Comparison of ENCODE assay signal across 7 cellular contexts in genomic region chr15:32610719-32611118, GRCh38. TPM values are rescaled to one million over a fixed set of nuclear protein-coding genes. Genes with fewer than 3 reads are reported as not detected.
DNase-seq lines count a peak whose midpoint lies in the region; ATAC-seq, FAIRE-seq and TF ChIP-seq lines count a peak whose summit lies in the region.
"Not testable (repeated sequence)": the region's sequence is repeated elsewhere in the genome, so short reads cannot be mapped to it uniquely, and the experiment has no call there.

No MANE protein-coding gene starts in this region.

- FAIRE-seq in RCC 7860 (lab: Jason Lieb, UNC): peak; percentile 66
- FAIRE-seq in astrocyte (lab: Jason Lieb, UNC): peak; percentile 82

- ATAC-seq in CD8-positive, alpha-beta T cell: not testable (repeated sequence)

- not testable (repeated sequence) for H2AFZ ChIP-seq in astrocyte (ENCODE audit: low read depth, low read length)

- H3K27ac ChIP-seq in CD8-positive, alpha-beta T cell (ENCODE audit: low read depth, low read length); astrocyte (ENCODE audit: low read depth, low read length): not testable (repeated sequence)

- not testable (repeated sequence) for H3K27me3 Mint-ChIP-seq in CD8-positive, alpha-beta T cell (ENCODE audit: low read depth); astrocyte (ENCODE audit: low read depth, unreplicated experiment); immature natural killer cell (ENCODE audit: low read depth in 3 of 3); nephron progenitor cell (ENCODE audit: low read depth, poor library complexity)

- TF ChIP-seq CTCF in CD8-positive, alpha-beta T cell (IDR thresholded peaks at IDR 0.05): peak; percentile 33
- not testable (repeated sequence) for TF ChIP-seq CTCF in astrocyte (IDR thresholded peaks at IDR 0.05; ENCODE audit: insufficient read depth, low read depth, low read length)
- TF ChIP-seq CTCF in epithelial cell of proximal tubule (conservative IDR thresholded peaks at IDR 0.05; ENCODE audit: low read depth, low read length): peak; percentile 37
- peak; percentile 34 for TF ChIP-seq CTCF in nephron progenitor cell (IDR thresholded peaks at IDR 0.05)

- H3K27ac Mint-ChIP-seq in CD8-positive, alpha-beta T cell; astrocyte (ENCODE audit: unreplicated experiment); immature natural killer cell; nephron progenitor cell: not testable (repeated sequence)

- not testable (repeated sequence) for H3K79me2 ChIP-seq in astrocyte (ENCODE audit: insufficient read depth, low read length)

- H3K9me3 ChIP-seq in CD8-positive, alpha-beta T cell (ENCODE audit: low read length); astrocyte (ENCODE audit: insufficient read depth, low read depth, low read length): not testable (repeated sequence)

- not testable (repeated sequence) for H3K9ac ChIP-seq in astrocyte (ENCODE audit: low read length)

- H3K4me2 ChIP-seq in astrocyte (ENCODE audit: low read length): not testable (repeated sequence)

- H3K9me3 Mint-ChIP-seq in CD8-positive, alpha-beta T cell; astrocyte (ENCODE audit: unreplicated experiment); immature natural killer cell; nephron progenitor cell: not testable (repeated sequence)

- not testable (repeated sequence) for H3K36me3 ChIP-seq in CD8-positive, alpha-beta T cell (ENCODE audit: insufficient read depth, low read length); astrocyte (ENCODE audit: insufficient read depth, low read length)

- POLR2A ChIA-PET in CD8-positive, alpha-beta T cell (lab: Charles Lee): not testable (repeated sequence)

- not testable (repeated sequence) for H3K4me3 Mint-ChIP-seq in CD8-positive, alpha-beta T cell; astrocyte (ENCODE audit: unreplicated experiment); immature natural killer cell; nephron progenitor cell

- not testable (repeated sequence) for H3K4me1 ChIP-seq in CD8-positive, alpha-beta T cell (ENCODE audit: insufficient read depth, low read length); astrocyte (ENCODE audit: insufficient read depth, low read length)

- H3K36me3 Mint-ChIP-seq in CD8-positive, alpha-beta T cell; astrocyte (ENCODE audit: low read depth, unreplicated experiment); immature natural killer cell; nephron progenitor cell (ENCODE audit: low read depth): not testable (repeated sequence)

- DNase-seq in CD8-positive, alpha-beta T cell; RCC 7860 (ENCODE audit: low spot score); nephron progenitor cell: not testable (repeated sequence)
- DNase-seq in HCEC 1CT: peak; percentile 36
- DNase-seq in astrocyte (ENCODE audit: low read depth): peak; percentile 31
- peak; percentile 27 for DNase-seq in epithelial cell of proximal tubule (ENCODE audit: low read depth)
- peak in 2 of 3 donors; percentile 31 to 38 for DNase-seq in immature natural killer cell

- CTCF ChIA-PET in CD8-positive, alpha-beta T cell (lab: Charles Lee): not testable (repeated sequence)

- not testable (repeated sequence) for H4K20me1 ChIP-seq in astrocyte (ENCODE audit: insufficient read depth, low read length)

- intact Hi-C loops in CD8-positive, alpha-beta T cell (cut with DNase I, micrococcal nuclease): not testable (repeated sequence)

- H3K27me3 ChIP-seq in CD8-positive, alpha-beta T cell (ENCODE audit: insufficient read depth, low read length); astrocyte (ENCODE audit: insufficient read depth, low read length): not testable (repeated sequence)

- not testable (repeated sequence) for H3K4me3 ChIP-seq in CD8-positive, alpha-beta T cell (ENCODE audit: low read depth, low read length); astrocyte (ENCODE audit: insufficient read depth, low read depth, low read length); epithelial cell of proximal tubule (ENCODE audit: low read depth, low read length)

- not testable (repeated sequence) for H3K4me1 Mint-ChIP-seq in CD8-positive, alpha-beta T cell (ENCODE audit: low read depth); astrocyte (ENCODE audit: low read depth, unreplicated experiment); nephron progenitor cell
- H3K4me1 Mint-ChIP-seq in immature natural killer cell: peaks cover 11 to 21% of the 10 kb centered on the region in 2 donors

RNA-seq across cellular contexts. Expression of gene ARHGAP11A, which starts 4.6 kb away (rescaled TPM):
- total RNA-seq in CD8-positive, alpha-beta T cell: 1 to 10 TPM; 3.7 to 5.0 TPM
- total RNA-seq in astrocyte (9.3 and 15.5 TPM in 2 replicates), epithelial cell of proximal tubule (35.5 and 42.4 TPM in 2 replicates)
- polyA plus RNA-seq in immature natural killer cell: 1 to 10 TPM in 2 of 3 donors, under 1 TPM in 1; 0.58 to 5.1 (median 1.7) TPM

RNA-seq across cellular contexts. Expression of gene GOLGA8N, which starts 17.5 kb away (rescaled TPM):
- 1 to 10 TPM; 4.0 to 6.5 TPM for total RNA-seq in CD8-positive, alpha-beta T cell
- 3.0 and 5.0 TPM in 2 replicates for total RNA-seq in astrocyte
- total RNA-seq in epithelial cell of proximal tubule: 0.29 and 0.46 TPM in 2 replicates
- polyA plus RNA-seq in immature natural killer cell: 1 to 10 TPM; 1.6 to 7.6 (median 1.9) TPM

RNA-seq across cellular contexts. Expression of gene SCG5, which starts 30.8 kb away (rescaled TPM):
- total RNA-seq in CD8-positive, alpha-beta T cell: not detected
- total RNA-seq in astrocyte: 12.1 and 14.7 TPM in 2 replicates
- total RNA-seq in epithelial cell of proximal tubule: 4.9 and 18.4 TPM in 2 replicates
- polyA plus RNA-seq in immature natural killer cell: under 1 TPM in 1 of 3 donors, not detected in 2; 0.45 TPM
